Comparison of ENCODE assay signal across 9 cellular contexts in genomic region chr15:96058103-96058851, GRCh38.
DNase-seq lines count a peak whose midpoint lies in the region; ATAC-seq and TF ChIP-seq lines count a peak whose summit lies in the region.
"Had no signal": no experiment of that assay in that cellular context is flagged by ENCODE, and none has a peak within 500 bp of the region (broad histone marks: within the 10 kb centered on the region; RNA-seq: fewer than 3 reads in every experiment).

No MANE protein-coding gene starts in this region.

- no peaks in the 10 kb centered on the region for H3K36me3 ChIP-seq in MM.1S (replicated peaks; ENCODE audit: insufficient read depth, low read length)

- peaks cover 29% of the 10 kb centered on the region for H3K4me1 ChIP-seq in MM.1S (ENCODE audit: low read length)

- intact Hi-C loops in left ventricle myocardium superior (cut with micrococcal nuclease): no loop called here

- no peaks in the 10 kb centered on the region for H3K79me2 ChIP-seq in MM.1S (ENCODE audit: low read length)

- H3K4me3 ChIP-seq in MM.1S (ENCODE audit: low read length): no peak overlapping the region; the same call in 1 of the 2 replicates
- H3K4me3 ChIP-seq: K562, psoas muscle had no signal

- H3K9me3 ChIP-seq in MM.1S (replicated peaks; ENCODE audit: insufficient read depth, low read length): no peaks in the 10 kb centered on the region
- H3K9me3 ChIP-seq: psoas muscle had no signal

- H2AFZ ChIP-seq in MM.1S (ENCODE audit: low read length): peak overlapping the region; percentile 65

- H3K9ac ChIP-seq in MM.1S (ENCODE audit: low read length): peak overlapping the region; percentile 55

- no peaks in the 10 kb centered on the region for H4K20me1 ChIP-seq in MM.1S (ENCODE audit: insufficient read depth, low read length)

- peak overlapping the region; percentile 63 for H3K4me2 ChIP-seq in MM.1S (ENCODE audit: low read depth, low read length)

- no peaks in the 10 kb centered on the region for H3K9me2 ChIP-seq in MM.1S (replicated peaks; ENCODE audit: insufficient read depth, low read length)

- no peaks in the 10 kb centered on the region for H3K27me3 ChIP-seq in MM.1S (replicated peaks; ENCODE audit: insufficient read depth, low read length)

- peak overlapping the region; percentile 93 for H3K27ac ChIP-seq in MM.1S (ENCODE audit: low read length)
- H3K27ac ChIP-seq: psoas muscle had no signal

- DNase-seq in MM.1S (peak; percentile 86), renal cortical epithelial cell (ENCODE audit: low read depth) (peak; percentile 18), left ventricle myocardium superior (no peak), NCI-H1930 (lab: John Stamatoyannopoulos, UW) (no peak)
- no peak for DNase-seq in activated CD4-positive, alpha-beta T cell treated with anti-CD3 and anti-CD28 coated beads for 4 hours
- DNase-seq: psoas muscle had no signal

- no peak for TF ChIP-seq CTCF in MM.1S (IDR thresholded peaks at IDR 0.05; ENCODE audit: low read length)

- H3F3A ChIP-seq in MM.1S (ENCODE audit: insufficient read depth, low read length): peaks cover 14% of the 10 kb centered on the region

- ATAC-seq in GM18907 (IDR thresholded peaks at IDR 0.05; ENCODE audit: unreplicated experiment) (peak; percentile 87), HG02642 (IDR thresholded peaks at IDR 0.05; ENCODE audit: poor library complexity, unreplicated experiment) (peak; percentile 82), left ventricle myocardium superior (no peak)
- ATAC-seq: K562, psoas muscle had no signal

Comparison
In these comparisons a context has a peak if more than half of its experiments do, and no peak if none do; other contexts are left out.
1. DNase-seq: peak in MM.1S (single experiment) and renal cortical epithelial cell (single experiment); none in left ventricle myocardium superior (single experiment), NCI-H1930 (0 of 2) and activated CD4-positive, alpha-beta T cell treated with anti-CD3 and anti-CD28 coated beads for 4 hours (0 of 2).